Comparison of ENCODE assay signal across 8 cellular contexts in the genomic region with DNA sequence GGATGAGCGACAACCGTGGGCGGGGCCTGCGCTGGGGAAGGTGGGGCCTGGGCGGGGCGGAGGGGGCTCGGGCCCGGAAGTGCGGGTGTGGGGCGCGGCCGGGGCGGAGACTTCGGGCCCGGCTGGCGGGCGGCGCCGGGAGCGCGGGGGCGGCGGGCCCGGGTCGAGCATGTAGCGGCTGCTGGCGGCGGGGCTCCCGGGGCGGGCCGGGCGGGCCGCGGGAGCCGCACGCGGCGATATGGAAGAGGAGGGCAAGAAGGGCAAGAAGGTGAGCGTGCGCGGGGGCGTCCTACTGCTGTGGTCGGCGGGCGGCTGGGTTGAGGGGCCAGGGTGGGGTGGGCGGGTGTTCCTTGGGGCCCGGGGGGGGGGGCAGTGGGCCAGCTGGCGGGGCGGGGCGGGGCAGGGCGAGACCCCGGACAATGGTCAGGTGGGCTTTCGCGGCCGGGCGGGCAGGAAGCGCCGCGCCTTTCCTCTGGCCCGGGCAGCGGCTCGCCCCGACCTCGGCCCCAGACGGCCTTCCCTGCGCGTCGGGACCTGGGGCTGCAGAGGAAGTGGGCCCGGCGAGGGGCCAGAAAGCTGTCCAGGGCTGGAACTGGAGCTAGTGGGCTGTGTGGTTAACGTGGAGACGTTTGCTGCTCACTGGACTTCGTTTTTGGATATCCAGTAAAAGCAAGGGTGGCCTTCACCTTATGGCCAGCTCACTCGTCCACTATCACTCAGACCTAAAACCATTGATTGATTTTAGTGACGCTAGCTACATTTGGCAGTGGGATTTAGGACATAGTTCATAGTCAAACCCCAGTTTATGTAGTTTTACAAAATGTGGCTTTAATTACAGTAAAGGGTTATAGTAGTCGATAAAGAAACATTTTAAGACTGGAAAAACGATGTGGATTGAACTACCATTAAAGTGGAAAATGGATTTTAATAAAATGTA. TPM values are rescaled to one million over a fixed set of nuclear protein-coding genes. Genes with fewer than 3 reads are reported as not detected.
DNase-seq lines count a peak whose midpoint lies in the region; ATAC-seq and TF ChIP-seq lines count a peak whose summit lies in the region.

A gene (plus strand): TSS at position 106 of the 937 bp plus-strand sequence. CDS start 133 bp downstream, at position 239.

- peaks cover 27% of the 10 kb centered on the region for H3K79me2 ChIP-seq in mesendoderm (ENCODE audit: control insufficient read depth, insufficient read depth, low read length)

- H3K36me3 ChIP-seq in SK-N-MC (ENCODE audit: insufficient read depth, low read length), result no peaks in the 10 kb centered on the region
- no peaks in the 10 kb centered on the region for H3K36me3 ChIP-seq in endocrine pancreas (ENCODE audit: control insufficient read depth, insufficient read depth, low read length)
- H3K36me3 ChIP-seq in mesendoderm (ENCODE audit: control insufficient read depth, insufficient read depth, low read length), result no peaks in the 10 kb centered on the region
- no peaks in the 10 kb centered on the region for H3K36me3 ChIP-seq in transverse colon

- peak within 1 kb of the TSS; percentile 97 for H3K56ac ChIP-seq in mesendoderm (ENCODE audit: low read length)

- H3K4me3 ChIP-seq in SK-N-MC, result peak within 1 kb of the TSS; percentile 98
- peak within 1 kb of the TSS; percentile 89 for H3K4me3 ChIP-seq in endocrine pancreas (ENCODE audit: control insufficient read depth, insufficient read depth, low read length)
- peak within 1 kb of the TSS; percentile 63 for H3K4me3 ChIP-seq in mesendoderm (ENCODE audit: low read length)
- peak within 1 kb of the TSS; percentile 61 to 92 (median 76) for H3K4me3 ChIP-seq in transverse colon

- peak within 1 kb of the TSS; percentile 87 for H3K4me2 ChIP-seq in mesendoderm (ENCODE audit: low read length)

- H2BK15ac ChIP-seq in mesendoderm (replicated peaks; ENCODE audit: low read depth), result no peak within 1 kb of the TSS

- H4K8ac ChIP-seq in mesendoderm (ENCODE audit: low read depth, low read length), result peak within 1 kb of the TSS; percentile 93

- H3K9me3 ChIP-seq in SK-N-MC (ENCODE audit: low read depth, low read length) (no peaks in the 10 kb centered on the region), endocrine pancreas (ENCODE audit: control insufficient read depth, low read length) (no peaks in the 10 kb centered on the region), transverse colon (no peaks in the 10 kb centered on the region)

- H3K4me1 ChIP-seq in endocrine pancreas (ENCODE audit: control insufficient read depth, insufficient read depth, low read length) (peaks cover 9% of the 10 kb centered on the region), mesendoderm (ENCODE audit: control insufficient read depth, low read depth, low read length) (peaks cover 3% of the 10 kb centered on the region), transverse colon (peaks cover 6 to 27% (median 17%) of the 10 kb centered on the region in 4 donors)

- peak within 1 kb of the TSS; percentile 52 for H3K18ac ChIP-seq in mesendoderm (ENCODE audit: low read length)

- H3K27ac ChIP-seq in SK-N-MC, result peak within 1 kb of the TSS; percentile 95
- H3K27ac ChIP-seq in mesendoderm (ENCODE audit: low read depth, low read length), result peak within 1 kb of the TSS; percentile 88
- peak within 1 kb of the TSS; percentile 94 to 98 (median 96) for H3K27ac ChIP-seq in transverse colon

- no peak within 1 kb of the TSS for H4K5ac ChIP-seq in mesendoderm (ENCODE audit: low read length)

- H3K4ac ChIP-seq in mesendoderm (ENCODE audit: low read depth, low read length), result peak within 1 kb of the TSS; percentile 44

- in situ Hi-C loops in transverse colon (cut with MboI; ENCODE audit: low pct_ligation_motif_present in 1 of 4, low pct_unique_long_range_greater_than_20kb in 1 of 4, low sequenced_read_pairs in 3 of 4), result no loop called here

- no peak for TF ChIP-seq CTCF in transverse colon (IDR thresholded peaks at IDR 0.05)

- no peak within 1 kb of the TSS for H2BK120ac ChIP-seq in mesendoderm (ENCODE audit: low read depth, low read length)

- intact Hi-C loops in transverse colon (cut with DNase I; ENCODE audit: low total_unique reads), result no loop called here

- TF ChIP-seq EP300 in transverse colon (IDR thresholded peaks at IDR 0.05; ENCODE audit: low read depth), result no peak

- peak; percentile 1 for ATAC-seq in HG02840 (IDR thresholded peaks at IDR 0.05; ENCODE audit: low FRiP score, unreplicated experiment)
- ATAC-seq in GM18907 (IDR thresholded peaks at IDR 0.05; ENCODE audit: unreplicated experiment), result no peak

- H2AK5ac ChIP-seq in mesendoderm (ENCODE audit: low read length), result no peak within 1 kb of the TSS

- H2BK5ac ChIP-seq in mesendoderm (ENCODE audit: low read length), result no peak within 1 kb of the TSS

- no CpG with 5 or more reads among the region's 77 CpGs for WGBS in mesendoderm (ENCODE audit: extremely low coverage, insufficient coverage, low lambda C conversion rate)
- WGBS in transverse colon (ENCODE audit: low coverage in 1 of 2), 2 donors, result 0 to 2% methylated on average over 3 to 37 of the region's 77 CpGs

- H3K27me3 ChIP-seq in endocrine pancreas (ENCODE audit: control insufficient read depth, insufficient read depth, low read length), result no peaks in the 10 kb centered on the region
- H3K27me3 ChIP-seq in mesendoderm (ENCODE audit: insufficient read depth, low read length, poor library complexity), result no peaks in the 10 kb centered on the region
- H3K27me3 ChIP-seq in transverse colon, result no peaks in the 10 kb centered on the region

- H3K9ac ChIP-seq in SK-N-MC (ENCODE audit: insufficient read length), result peak within 1 kb of the TSS; percentile 90
- H3K9ac ChIP-seq in endocrine pancreas (ENCODE audit: control insufficient read depth, insufficient read depth, low read length), result peak within 1 kb of the TSS; percentile 79
- peak within 1 kb of the TSS; percentile 75 for H3K9ac ChIP-seq in mesendoderm (ENCODE audit: low read length)

- DNase-seq in NCI-H2081 (lab: John Stamatoyannopoulos, UW), result peak; percentile 31 to 55
- DNase-seq in NCI-H2081 treated with DMSO at 0.1 percent for 48 hours (lab: John Stamatoyannopoulos, UW), result no peak
- DNase-seq in SK-N-MC (ENCODE audit: low read depth, low spot score), result no peak
- peak; percentile 49 for DNase-seq in mesendoderm
- peak; percentile 54 for DNase-seq in transverse colon

- TF ChIP-seq POLR2A in transverse colon (IDR thresholded peaks at IDR 0.05), result peak; percentile 42

- H3K23ac ChIP-seq in mesendoderm (ENCODE audit: low read length), result no peak within 1 kb of the TSS

- peaks cover 13% of the 10 kb centered on the region for H3K79me1 ChIP-seq in mesendoderm (ENCODE audit: low read length)

RNA-seq across cellular contexts. Expression of the gene that starts here (rescaled TPM):
- polyA plus RNA-seq in mesendoderm (2013, experiment 1 of 2), result 20.7 TPM
- polyA plus RNA-seq in mesendoderm (2013, experiment 2 of 2), result 20.4 TPM
- total RNA-seq in transverse colon, result 10 to 100 TPM; 40.4 to 76.4 (median 47.8) TPM

Comparison
In these comparisons a context has a peak if more than half of its experiments do, and no peak if none do; other contexts are left out.
1. DNase-seq: peak in NCI-H2081 (2 of 2), mesendoderm (single experiment) and transverse colon (single experiment); none in NCI-H2081 treated with DMSO at 0.1 percent for 48 hours (single experiment) and SK-N-MC (single experiment).
2. Peak in every context shown above with its lines, with median percentiles within 50 percentile points of each other: H3K27ac ChIP-seq, H3K4me3 ChIP-seq and H3K9ac ChIP-seq.